In genomic region chr19:10145031-10145430, GRCh38 we compare ENCODE assay signal across 17 cellular contexts. TPM values are rescaled to one million over a fixed set of nuclear protein-coding genes. Genes with fewer than 3 reads are reported as not detected.
DNase-seq lines count a peak whose midpoint lies in the region; ATAC-seq and TF ChIP-seq lines count a peak whose summit lies in the region.
"Had no signal": no experiment of that assay in that cellular context is flagged by ENCODE, and none has a peak within 500 bp of the region (broad histone marks: within the 10 kb centered on the region; RNA-seq: fewer than 3 reads in every experiment).

No MANE protein-coding gene starts in this region.

- no peaks in the 10 kb centered on the region for H3K9me3 Mint-ChIP-seq in activated T-cell treated with anti-CD3 and anti-CD28 coated beads, Interleukin-2, amount 50 U/mL, for 24 hours
- H3K9me3 Mint-ChIP-seq in T-cell = no peaks in the 10 kb centered on the region
- H3K9me3 Mint-ChIP-seq in activated naive CD8-positive, alpha-beta T cell treated with anti-CD3 and anti-CD28 coated beads, Interleukin-2, amount 50 U/mL, for 24 hours = no peaks in the 10 kb centered on the region
- H3K9me3 Mint-ChIP-seq in stimulated activated effector memory CD8-positive, alpha-beta T cell treated with anti-CD3 and anti-CD28 coated beads, Interleukin-12 subunit alpha, Interleukin-12 subunit beta, amount 100 ng/mL, for 72 hours = no peaks in the 10 kb centered on the region
- H3K9me3 Mint-ChIP-seq: CD14-positive monocyte, HFFc6 had no signal

- DNase-seq in activated T-cell treated with anti-CD3 and anti-CD28 coated beads, Interleukin-2, amount 50 U/mL, for 24 hours = no peak
- DNase-seq in activated T-cell treated with anti-CD3 and anti-CD28 coated beads for 4 hours (no peak), T-cell (no peak), GM03348 (ENCODE audit: low spot score) (no peak), upper lobe of right lung (no peak), AG20443 (ENCODE audit: low spot score) (no peak)
- DNase-seq in activated naive CD8-positive, alpha-beta T cell treated with anti-CD3 and anti-CD28 coated beads, Interleukin-2, amount 50 U/mL, for 24 hours = no peak
- DNase-seq in stimulated activated effector memory CD8-positive, alpha-beta T cell treated with anti-CD3 and anti-CD28 coated beads, Interleukin-12 subunit alpha, Interleukin-12 subunit beta, amount 100 ng/mL, for 72 hours (ENCODE audit: low spot score in 2 of 2) = no peak
- DNase-seq: HFFc6, NCI-H1105 treated with DMSO at 0.1 percent for 48 hours, NCI-H187, NCI-H2171, NCI-H446 treated with DMSO at 0.1 percent for 48 hours, NCI-H774 had no signal

- POLR2A ChIA-PET in T-cell (lab: Charles Lee) = interaction anchor here in 1 of 2 donors (0.6 kb wide), 1 partner anchor 101 kb away, joined by 6 read pairs; no protein-coding TSS in a partner anchor

- H3K4me1 Mint-ChIP-seq in activated T-cell treated with anti-CD3 and anti-CD28 coated beads, Interleukin-2, amount 50 U/mL, for 24 hours (ENCODE audit: low read depth) = peaks cover 40% of the 10 kb centered on the region
- peaks cover 40 to 51% (median 45%) of the 10 kb centered on the region in 3 donors for H3K4me1 Mint-ChIP-seq in T-cell
- peaks cover 20% of the 10 kb centered on the region for H3K4me1 Mint-ChIP-seq in activated naive CD8-positive, alpha-beta T cell treated with anti-CD3 and anti-CD28 coated beads, Interleukin-2, amount 50 U/mL, for 24 hours
- peaks cover 6% of the 10 kb centered on the region for H3K4me1 Mint-ChIP-seq in stimulated activated effector memory CD8-positive, alpha-beta T cell treated with anti-CD3 and anti-CD28 coated beads, Interleukin-12 subunit alpha, Interleukin-12 subunit beta, amount 100 ng/mL, for 72 hours
- H3K4me1 Mint-ChIP-seq: CD14-positive monocyte had no signal

- H3K36me3 Mint-ChIP-seq in activated T-cell treated with anti-CD3 and anti-CD28 coated beads, Interleukin-2, amount 50 U/mL, for 24 hours (ENCODE audit: low read depth) = peaks cover 96% of the 10 kb centered on the region
- H3K36me3 Mint-ChIP-seq in T-cell = peaks cover 46% of the 10 kb centered on the region
- H3K36me3 Mint-ChIP-seq in activated naive CD8-positive, alpha-beta T cell treated with anti-CD3 and anti-CD28 coated beads, Interleukin-2, amount 50 U/mL, for 24 hours (ENCODE audit: low read depth) = peaks cover 70% of the 10 kb centered on the region
- H3K36me3 Mint-ChIP-seq in stimulated activated effector memory CD8-positive, alpha-beta T cell treated with anti-CD3 and anti-CD28 coated beads, Interleukin-12 subunit alpha, Interleukin-12 subunit beta, amount 100 ng/mL, for 72 hours = peaks cover 100% of the 10 kb centered on the region

- no peaks in the 10 kb centered on the region for H3K27me3 ChIP-seq in upper lobe of right lung

- CTCF ChIA-PET in T-cell (lab: Charles Lee) = no interaction called here

- ATAC-seq in T-cell (replicated peaks in 1 of 4) (no peak), upper lobe of right lung (no peak)
- peak; percentile 16 for ATAC-seq in activated naive CD8-positive, alpha-beta T cell treated with anti-CD3 and anti-CD28 coated beads, Interleukin-2, amount 50 U/mL, for 24 hours
- ATAC-seq in stimulated activated effector memory CD8-positive, alpha-beta T cell treated with anti-CD3 and anti-CD28 coated beads, Interleukin-12 subunit alpha, Interleukin-12 subunit beta, amount 100 ng/mL, for 72 hours = peak; percentile 40

- no peaks in the 10 kb centered on the region for H3K27me3 Mint-ChIP-seq in activated T-cell treated with anti-CD3 and anti-CD28 coated beads, Interleukin-2, amount 50 U/mL, for 24 hours
- H3K27me3 Mint-ChIP-seq in T-cell = no peaks in the 10 kb centered on the region
- no peaks in the 10 kb centered on the region for H3K27me3 Mint-ChIP-seq in activated naive CD8-positive, alpha-beta T cell treated with anti-CD3 and anti-CD28 coated beads, Interleukin-2, amount 50 U/mL, for 24 hours

- H3K4me1 ChIP-seq in upper lobe of right lung = peaks cover 7% of the 10 kb centered on the region

- intact Hi-C loops in upper lobe of right lung (cut with DNase I) = no loop called here

- H3K27ac ChIP-seq in upper lobe of right lung = no peak overlapping the region
- H3K27ac ChIP-seq: KMS-11 had no signal

- H3K4me3 Mint-ChIP-seq in activated T-cell treated with anti-CD3 and anti-CD28 coated beads, Interleukin-2, amount 50 U/mL, for 24 hours = no peak overlapping the region
- no peak overlapping the region for H3K4me3 Mint-ChIP-seq in T-cell
- H3K4me3 Mint-ChIP-seq in activated naive CD8-positive, alpha-beta T cell treated with anti-CD3 and anti-CD28 coated beads, Interleukin-2, amount 50 U/mL, for 24 hours = no peak overlapping the region
- no peak overlapping the region for H3K4me3 Mint-ChIP-seq in stimulated activated effector memory CD8-positive, alpha-beta T cell treated with anti-CD3 and anti-CD28 coated beads, Interleukin-12 subunit alpha, Interleukin-12 subunit beta, amount 100 ng/mL, for 72 hours
- H3K4me3 Mint-ChIP-seq: CD14-positive monocyte, HFFc6 had no signal

- H3K4me3 ChIP-seq in upper lobe of right lung = no peak overlapping the region

- H3K27ac Mint-ChIP-seq in activated T-cell treated with anti-CD3 and anti-CD28 coated beads, Interleukin-2, amount 50 U/mL, for 24 hours = peak overlapping the region; percentile 90
- peak overlapping the region; percentile 100 for H3K27ac Mint-ChIP-seq in T-cell
- H3K27ac Mint-ChIP-seq in activated naive CD8-positive, alpha-beta T cell treated with anti-CD3 and anti-CD28 coated beads, Interleukin-2, amount 50 U/mL, for 24 hours = peak overlapping the region; percentile 46
- peak overlapping the region; percentile 93 for H3K27ac Mint-ChIP-seq in stimulated activated effector memory CD8-positive, alpha-beta T cell treated with anti-CD3 and anti-CD28 coated beads, Interleukin-12 subunit alpha, Interleukin-12 subunit beta, amount 100 ng/mL, for 72 hours
- H3K27ac Mint-ChIP-seq: HFFc6 had no signal

- no peaks in the 10 kb centered on the region for H3K9me3 ChIP-seq in upper lobe of right lung

- TF ChIP-seq CTCF in upper lobe of right lung (IDR thresholded peaks at IDR 0.05) = no peak

- peaks cover 98% of the 10 kb centered on the region for H3K36me3 ChIP-seq in upper lobe of right lung

RNA-seq across cellular contexts. Expression of gene EIF3G, which starts 25.3 kb away (rescaled TPM):
- total RNA-seq in T-cell (100 to 1,000 TPM; 288 to 435 (median 387) TPM), upper lobe of right lung (175 TPM)

RNA-seq across cellular contexts. Expression of gene P2RY11, which starts 33.5 kb away (rescaled TPM):
- total RNA-seq in T-cell (10 to 100 TPM; 58.8 to 75.2 (median 61.7) TPM), upper lobe of right lung (13.5 TPM)

RNA-seq across cellular contexts. Expression of gene PPAN, which starts 38.9 kb away (rescaled TPM):
- total RNA-seq in T-cell (100 to 1,000 TPM in 3 of 5 donors, 10 to 100 TPM in 2; 89.3 to 140 (median 123) TPM), upper lobe of right lung (35.2 TPM)

RNA-seq across cellular contexts. Expression of gene ANGPTL6, which starts 42.6 kb away (rescaled TPM):
- total RNA-seq in T-cell = 1 to 10 TPM in 3 of 5 donors, under 1 TPM in 2; 0.37 to 1.7 (median 1.1) TPM
- 0.23 TPM for total RNA-seq in upper lobe of right lung
- total RNA-seq: H1 had no signal

RNA-seq across cellular contexts. Expression of gene DNMT1, which starts 49.7 kb away (rescaled TPM):
- total RNA-seq in T-cell (100 to 1,000 TPM; 199 to 245 (median 235) TPM), upper lobe of right lung (72.1 TPM)

Comparison
In these comparisons a context has a peak if more than half of its experiments do, and no peak if none do; other contexts are left out.
1. H3K27ac Mint-ChIP-seq: peak in every context shown above with its lines; median percentile 100 in T-cell; 93 in stimulated activated effector memory CD8-positive, alpha-beta T cell treated with anti-CD3 and anti-CD28 coated beads, Interleukin-12 subunit alpha, Interleukin-12 subunit beta, amount 100 ng/mL, for 72 hours; 90 in activated T-cell treated with anti-CD3 and anti-CD28 coated beads, Interleukin-2, amount 50 U/mL, for 24 hours; 46 in activated naive CD8-positive, alpha-beta T cell treated with anti-CD3 and anti-CD28 coated beads, Interleukin-2, amount 50 U/mL, for 24 hours.
2. ATAC-seq: peak in activated naive CD8-positive, alpha-beta T cell treated with anti-CD3 and anti-CD28 coated beads, Interleukin-2, amount 50 U/mL, for 24 hours (single experiment) and stimulated activated effector memory CD8-positive, alpha-beta T cell treated with anti-CD3 and anti-CD28 coated beads, Interleukin-12 subunit alpha, Interleukin-12 subunit beta, amount 100 ng/mL, for 72 hours (single experiment); none in T-cell (0 of 4) and upper lobe of right lung (single experiment).